Comparison of ENCODE assay signal across 8 cellular contexts in genomic region chr7:112411186-112411795, GRCh38. TPM values are rescaled to one million over a fixed set of nuclear protein-coding genes. Genes with fewer than 3 reads are reported as not detected.
A peak's percentile ranks its signal among the peaks of the same experiment; 100 is the strongest.
DNase-seq lines count a peak whose midpoint lies in the region; ATAC-seq, FAIRE-seq and TF ChIP-seq lines count a peak whose summit lies in the region.

No MANE protein-coding gene starts in this region.

- WGBS in adrenal gland, 4 donors: 29 to 39% (median 36%) methylated on average over 7 of the region's 7 CpGs
- WGBS in aorta, 2 donors: 33 to 41% methylated on average over 7 of the region's 7 CpGs

- peak; percentile 60 for FAIRE-seq in kidney (lab: Jason Lieb, UNC)

- H3K4me3 ChIP-seq in adrenal gland (no peak overlapping the region), kidney (ENCODE audit: low read length in 2 of 2) (no peak overlapping the region), aorta (ENCODE audit: low read length in 2 of 2) (no peak overlapping the region)

- H3K27ac ChIP-seq in adrenal gland (no peak overlapping the region), kidney (ENCODE audit: low read depth in 2 of 2, low read length in 2 of 2) (no peak overlapping the region), aorta (ENCODE audit: low read depth in 1 of 2, low read length in 2 of 2) (no peak overlapping the region)

- peak; percentile 61 for DNase-seq in AG20443 (ENCODE audit: low spot score)
- DNase-seq in Kasumi-1 (lab: John Stamatoyannopoulos, UW): peak; percentile 33 to 52
- DNase-seq in adrenal gland: peak in 6 of 7 donors; percentile 29 to 69 (median 48)
- no peak for DNase-seq in kidney
- no peak for DNase-seq in aorta
- no peak for DNase-seq in activated CD4-positive, alpha-beta T cell treated with anti-CD3 and anti-CD28 coated beads for 48 hours

- H3K4me1 ChIP-seq in adrenal gland (replicated peaks in 1 of 2): peaks cover 0 to 9% of the 10 kb centered on the region in 2 donors
- H3K4me1 ChIP-seq in kidney (ENCODE audit: control insufficient read depth in 1 of 2, insufficient read depth in 1 of 2, low read depth in 1 of 2, low read length in 2 of 2): no peaks in the 10 kb centered on the region
- H3K4me1 ChIP-seq in aorta (ENCODE audit: control insufficient read depth in 1 of 2, insufficient read depth in 2 of 2, low read length in 2 of 2): no peaks in the 10 kb centered on the region

- no peaks in the 10 kb centered on the region for H3K27me3 ChIP-seq in adrenal gland
- H3K27me3 ChIP-seq in aorta (ENCODE audit: control insufficient read depth in 1 of 2, insufficient read depth in 2 of 2, low read length in 1 of 2): no peaks in the 10 kb centered on the region

- H3K36me3 ChIP-seq in adrenal gland (replicated peaks in 1 of 2) (no peaks in the 10 kb centered on the region), kidney (ENCODE audit: control insufficient read depth in 1 of 2, insufficient read depth in 2 of 2, low read length in 2 of 2) (no peaks in the 10 kb centered on the region), aorta (ENCODE audit: control insufficient read depth in 1 of 2, insufficient read depth in 2 of 2, low read length in 1 of 2) (no peaks in the 10 kb centered on the region)

- H3K9me3 ChIP-seq in adrenal gland (replicated peaks in 1 of 3) (no peaks in the 10 kb centered on the region), kidney (ENCODE audit: control insufficient read depth in 1 of 2, low read length in 2 of 2) (no peaks in the 10 kb centered on the region), aorta (ENCODE audit: control insufficient read depth, low read length) (no peaks in the 10 kb centered on the region)

- TF ChIP-seq POLR2A in adrenal gland (IDR thresholded peaks at IDR 0.05): no peak

- ATAC-seq in aorta (ENCODE audit: low FRiP score): peak; percentile 81
- ATAC-seq in HG03135 (IDR thresholded peaks at IDR 0.05; ENCODE audit: unreplicated experiment): no peak
- no peak for ATAC-seq in GM18517 (IDR thresholded peaks at IDR 0.05; ENCODE audit: unreplicated experiment)

- intact Hi-C loops in adrenal gland (cut with DNase I) (loop anchor here (10.0 kb wide), 2 partner anchors 646 to 656 kb away; no protein-coding TSS in a partner anchor), kidney (cut with DNase I) (no loop called here), aorta (cut with DNase I) (loop anchor here (10.0 kb wide), 4 partner anchors 84 to 666 kb away; no protein-coding TSS in a partner anchor)

- peak; percentile 34 to 70 (median 58) for TF ChIP-seq CTCF in adrenal gland (IDR thresholded peaks at IDR 0.05)
- TF ChIP-seq CTCF in kidney (IDR thresholded peaks at IDR 0.05; ENCODE audit: borderline replicate concordance, extremely low read depth, insufficient read depth): peak; percentile 64

- no peak overlapping the region for H3K9ac ChIP-seq in kidney (ENCODE audit: low read length in 2 of 2)

RNA-seq across cellular contexts. Expression of gene IFRD1, which starts 39.0 kb away (rescaled TPM):
- total RNA-seq in adrenal gland (10 to 100 TPM; 28.6 to 57.0 (median 49.1) TPM), kidney (31.5 TPM), aorta (100 to 1,000 TPM in 1 of 2 donors, 10 to 100 TPM in 1; 67.0 to 138 TPM)
- polyA plus RNA-seq in adrenal gland (10 to 100 TPM; 20.5 to 86.2 (median 74.1) TPM), kidney (ENCODE audit: insufficient read depth, low read depth, low replicate concordance) (24.1 TPM), aorta (10 to 100 TPM; 37.6 to 71.4 TPM)

Comparison
In these comparisons a context has a peak if more than half of its experiments do, and no peak if none do; other contexts are left out.
1. DNase-seq: peak in AG20443 (single experiment), Kasumi-1 (2 of 2) and adrenal gland (6 of 7); none in kidney (single experiment), aorta (0 of 2) and activated CD4-positive, alpha-beta T cell treated with anti-CD3 and anti-CD28 coated beads for 48 hours (single experiment).